In genomic region chr2:108588070-108588668, GRCh38 we compare ENCODE assay signal across 8 cellular contexts. TPM values are rescaled to one million over a fixed set of nuclear protein-coding genes. Genes with fewer than 3 reads are reported as not detected.
A peak's percentile ranks its signal among the peaks of the same experiment; 100 is the strongest.
DNase-seq lines count a peak whose midpoint lies in the region; ATAC-seq and TF ChIP-seq lines count a peak whose summit lies in the region.

No MANE protein-coding gene starts in this region.

- POLR2A ChIA-PET in activated CD8-positive, alpha-beta T cell treated with anti-CD3 and anti-CD28 coated beads for 36 hours (lab: Charles Lee), result no interaction called here
- POLR2A ChIA-PET in HEK293T (lab: Yijun Ruan, JAX), result no interaction called here

- peak overlapping the region; percentile 45 for H3K27ac Mint-ChIP-seq in T-helper 1 cell treated with Interleukin-12 subunit alpha and Interleukin-12 subunit beta and Interleukin-4 antibody, amounts not matched to agents 30 μg/mL and 1 μg/mL, for 36 hours
- peak overlapping the region; percentile 33 for H3K27ac Mint-ChIP-seq in activated CD8-positive, alpha-beta T cell treated with anti-CD3 and anti-CD28 coated beads for 36 hours

- no peaks in the 10 kb centered on the region for H3K27me3 ChIP-seq in hepatocyte
- H3K27me3 ChIP-seq in suprapubic skin, result no peaks in the 10 kb centered on the region
- no peaks in the 10 kb centered on the region for H3K27me3 ChIP-seq in HAP-1 (ENCODE audit: low read depth)

- H3K4me1 ChIP-seq in hepatocyte (ENCODE audit: insufficient read depth) (peaks cover 41% of the 10 kb centered on the region), suprapubic skin (peaks cover 37% of the 10 kb centered on the region), HAP-1 (no peaks in the 10 kb centered on the region)

- no peak overlapping the region for H3K4me3 ChIP-seq in hepatocyte
- H3K4me3 ChIP-seq in suprapubic skin, result peak overlapping the region; percentile 13
- no peak overlapping the region for H3K4me3 ChIP-seq in HAP-1

- no peak for TF ChIP-seq EP300 in suprapubic skin (IDR thresholded peaks at IDR 0.05)

- H3K36me3 Mint-ChIP-seq in T-helper 1 cell treated with Interleukin-12 subunit alpha and Interleukin-12 subunit beta and Interleukin-4 antibody, amounts not matched to agents 30 μg/mL and 1 μg/mL, for 36 hours (ENCODE audit: low read depth), result no peaks in the 10 kb centered on the region
- no peaks in the 10 kb centered on the region for H3K36me3 Mint-ChIP-seq in activated CD8-positive, alpha-beta T cell treated with anti-CD3 and anti-CD28 coated beads for 36 hours (ENCODE audit: low read depth)

- DNase-seq in T-helper 1 cell, result no peak
- DNase-seq in activated CD8-positive, alpha-beta T cell treated with anti-CD3 and anti-CD28 coated beads for 36 hours, result no peak
- no peak for DNase-seq in hepatocyte (ENCODE audit: low spot score)
- DNase-seq in suprapubic skin (ENCODE audit: low spot score in 2 of 2), result no peak
- DNase-seq in NAMALWA (ENCODE audit: low spot score), result no peak
- no peak for DNase-seq in HEK293T (ENCODE audit: extremely low spot score)
- no peak for DNase-seq in HAP-1 (ENCODE audit: low spot score in 2 of 2)

- H4K20me1 ChIP-seq in hepatocyte (ENCODE audit: insufficient read depth, poor library complexity, severe bottlenecking), result peaks cover 8% of the 10 kb centered on the region

- no peak for ATAC-seq in activated CD8-positive, alpha-beta T cell treated with anti-CD3 and anti-CD28 coated beads for 36 hours

- H3K79me2 ChIP-seq in hepatocyte, result peaks cover 80% of the 10 kb centered on the region

- H3K9me2 ChIP-seq in hepatocyte (replicated peaks; ENCODE audit: insufficient read depth), result no peaks in the 10 kb centered on the region

- H3K9me3 Mint-ChIP-seq in T-helper 1 cell treated with Interleukin-12 subunit alpha and Interleukin-12 subunit beta and Interleukin-4 antibody, amounts not matched to agents 30 μg/mL and 1 μg/mL, for 36 hours, result no peaks in the 10 kb centered on the region
- no peaks in the 10 kb centered on the region for H3K9me3 Mint-ChIP-seq in activated CD8-positive, alpha-beta T cell treated with anti-CD3 and anti-CD28 coated beads for 36 hours

- intact Hi-C loops in activated CD8-positive, alpha-beta T cell treated with anti-CD3 and anti-CD28 coated beads for 36 hours (cut with micrococcal nuclease), result loop anchor here (10.0 kb wide), 1 partner anchor 53 kb away; the partner anchor contains the start of gene LIMS1

- 56% methylated on average over 3 of the region's 3 CpGs for WGBS in hepatocyte (ENCODE audit: low lambda C conversion rate, missing lambda C conversion rate)
- 59% methylated on average over 3 of the region's 3 CpGs for WGBS in suprapubic skin

- no peak overlapping the region for H3K4me3 Mint-ChIP-seq in T-helper 1 cell treated with Interleukin-12 subunit alpha and Interleukin-12 subunit beta and Interleukin-4 antibody, amounts not matched to agents 30 μg/mL and 1 μg/mL, for 36 hours
- H3K4me3 Mint-ChIP-seq in activated CD8-positive, alpha-beta T cell treated with anti-CD3 and anti-CD28 coated beads for 36 hours, result no peak overlapping the region

- no peaks in the 10 kb centered on the region for H3K9me3 ChIP-seq in hepatocyte (ENCODE audit: low read depth)
- H3K9me3 ChIP-seq in suprapubic skin, result no peaks in the 10 kb centered on the region
- H3K9me3 ChIP-seq in HAP-1, result no peaks in the 10 kb centered on the region

- H3K27me3 Mint-ChIP-seq in T-helper 1 cell treated with Interleukin-12 subunit alpha and Interleukin-12 subunit beta and Interleukin-4 antibody, amounts not matched to agents 30 μg/mL and 1 μg/mL, for 36 hours (ENCODE audit: low read depth), result no peaks in the 10 kb centered on the region
- no peaks in the 10 kb centered on the region for H3K27me3 Mint-ChIP-seq in activated CD8-positive, alpha-beta T cell treated with anti-CD3 and anti-CD28 coated beads for 36 hours

- no peak for TF ChIP-seq POLR2A in suprapubic skin (IDR thresholded peaks at IDR 0.05)

- no peak overlapping the region for H2AFZ ChIP-seq in hepatocyte

- peak overlapping the region; percentile 80 for H3K27ac ChIP-seq in hepatocyte
- H3K27ac ChIP-seq in suprapubic skin, result peak overlapping the region; percentile 42

- CTCF ChIA-PET in activated CD8-positive, alpha-beta T cell treated with anti-CD3 and anti-CD28 coated beads for 36 hours (lab: Charles Lee), result interaction anchor here (3.3 kb wide), 1 partner anchor 49 kb away, joined by 17 read pairs; no protein-coding TSS in a partner anchor
- CTCF ChIA-PET in HEK293T (lab: Yijun Ruan, JAX), result interaction anchor here (0.6 kb wide), 1 partner anchor 55 kb away, joined by 3 read pairs; no protein-coding TSS in a partner anchor

- H3K36me3 ChIP-seq in hepatocyte (replicated peaks; ENCODE audit: insufficient read depth, low read depth) (no peaks in the 10 kb centered on the region), suprapubic skin (no peaks in the 10 kb centered on the region), HAP-1 (replicated peaks) (no peaks in the 10 kb centered on the region)

- in situ Hi-C loops in HAP-1 (cut with MboI; ENCODE audit: low sequenced_read_pairs), result loop anchor here (25.0 kb wide), 1 partner anchor 651 kb away; no protein-coding TSS in a partner anchor

- H3K4me1 Mint-ChIP-seq in T-helper 1 cell treated with Interleukin-12 subunit alpha and Interleukin-12 subunit beta and Interleukin-4 antibody, amounts not matched to agents 30 μg/mL and 1 μg/mL, for 36 hours (ENCODE audit: low read depth), result peaks cover 40% of the 10 kb centered on the region
- peaks cover 46% of the 10 kb centered on the region for H3K4me1 Mint-ChIP-seq in activated CD8-positive, alpha-beta T cell treated with anti-CD3 and anti-CD28 coated beads for 36 hours (ENCODE audit: low read depth)

- peak overlapping the region; percentile 56 for H3K4me2 ChIP-seq in hepatocyte

- no peak for TF ChIP-seq CTCF in activated CD8-positive, alpha-beta T cell treated with anti-CD3 and anti-CD28 coated beads for 36 hours (IDR thresholded peaks at IDR 0.05)
- TF ChIP-seq CTCF in hepatocyte (IDR thresholded peaks at IDR 0.05; ENCODE audit: poor library complexity), result no peak
- TF ChIP-seq CTCF in suprapubic skin (IDR thresholded peaks at IDR 0.05), result no peak

TF ChIP-seq in HEK293T, 16 proteins besides CTCF, POLR2A, EP300 and RAD21:
- no peak for TF ChIP-seq FOXK2 (IDR thresholded peaks at IDR 0.05)
- no peak for TF ChIP-seq FOXA1 (IDR thresholded peaks at IDR 0.05)
- TF ChIP-seq PKNOX1 (IDR thresholded peaks at IDR 0.05), result no peak
- TF ChIP-seq NFRKB (IDR thresholded peaks at IDR 0.05), result no peak
- no peak for TF ChIP-seq SP1 (IDR thresholded peaks at IDR 0.05)
- TF ChIP-seq ZNF384 (IDR thresholded peaks at IDR 0.05), result no peak
- TF ChIP-seq BHLHE40 (IDR thresholded peaks at IDR 0.05; ENCODE audit: borderline replicate concordance), result no peak

RNA-seq across cellular contexts. Expression of gene LIMS1, which starts 53.9 kb away (rescaled TPM):
- 10 to 100 TPM; 48.1 to 51.7 TPM for total RNA-seq in activated CD8-positive, alpha-beta T cell treated with anti-CD3 and anti-CD28 coated beads for 36 hours
- total RNA-seq in hepatocyte (64.6 and 102 TPM in 2 replicates), suprapubic skin (10 to 100 TPM; 55.5 to 87.2 (median 68.7) TPM)
- 37.1 and 40.0 TPM in 2 replicates for polyA plus RNA-seq in hepatocyte
